ENCODE assay signal across 20 cellular contexts in the genomic region with DNA sequence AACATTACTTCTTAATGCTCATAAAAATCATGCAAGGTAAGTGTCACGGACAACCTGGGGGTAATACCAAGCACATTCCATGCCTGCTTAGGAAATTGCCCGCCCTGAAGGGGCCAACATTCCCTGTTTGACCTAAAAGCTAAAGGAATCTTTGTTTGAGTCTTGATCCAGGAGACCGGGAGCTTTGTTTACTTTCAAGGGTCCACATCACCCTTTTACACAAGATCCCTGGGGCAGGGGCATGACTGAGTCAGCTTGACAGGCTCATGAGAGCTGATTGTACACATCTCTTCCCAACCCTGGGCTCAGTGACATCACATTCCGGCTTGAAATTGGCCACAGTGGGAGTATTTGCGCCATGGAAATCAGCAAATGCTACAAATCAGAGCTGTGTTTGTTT.
"Had no signal": no experiment of that assay in that cellular context is flagged by ENCODE, and none has a peak within 500 bp of the region (broad histone marks: within the 10 kb centered on the region; RNA-seq: fewer than 3 reads in every experiment).

No MANE protein-coding gene starts in this region.

- H3K4me3 ChIP-seq: hepatocyte, lung, psoas muscle, sigmoid colon, skin epidermis, suprapubic skin, thyroid gland, upper lobe of left lung, uterus had no signal

- DNase-seq: erythroblast; foreskin keratinocyte; head of caudate nucleus; left colon; left ventricle myocardium superior; natural killer cell; psoas muscle; sigmoid colon; stimulated activated CD4-positive, alpha-beta T cell treated with anti-CD3 and anti-CD28 coated beads, Interleukin-2, amount 100 ng/mL, for 48 hours; stimulated activated naive CD8-positive, alpha-beta T cell treated with anti-CD3 and anti-CD28 coated beads, Interleukin-15, Interleukin-2, amounts not matched to agents 100 U/mL and 50 U/mL, for 24 hours; thyroid gland; upper lobe of left lung; uterus had no signal

- H3K27ac Mint-ChIP-seq: dendritic cell treated with granulocyte-macrophage colony-stimulating factor and Interleukin-4, amounts not matched to agents 40 ng/mL and 50 ng/mL, for 4 days; natural killer cell; stimulated activated effector memory CD8-positive, alpha-beta T cell treated with anti-CD3 and anti-CD28 coated beads, Interleukin-12 subunit alpha, Interleukin-12 subunit beta, amount 100 ng/mL, for 72 hours had no signal

- FAIRE-seq: endothelial cell of umbilical vein had no signal

- H2AFZ ChIP-seq: hepatocyte had no signal

- H3K4me3 Mint-ChIP-seq: dendritic cell treated with granulocyte-macrophage colony-stimulating factor and Interleukin-4, amounts not matched to agents 40 ng/mL and 50 ng/mL, for 4 days; natural killer cell; stimulated activated effector memory CD8-positive, alpha-beta T cell treated with anti-CD3 and anti-CD28 coated beads, Interleukin-12 subunit alpha, Interleukin-12 subunit beta, amount 100 ng/mL, for 72 hours had no signal

- ATAC-seq: foreskin keratinocyte; left colon; left ventricle myocardium superior; natural killer cell; psoas muscle; stimulated activated effector memory CD8-positive, alpha-beta T cell treated with anti-CD3 and anti-CD28 coated beads, Interleukin-12 subunit alpha, Interleukin-12 subunit beta, amount 100 ng/mL, for 72 hours; stimulated activated naive CD8-positive, alpha-beta T cell treated with anti-CD3 and anti-CD28 coated beads, Interleukin-15, Interleukin-2, amounts not matched to agents 100 U/mL and 50 U/mL, for 24 hours had no signal

- H3K27me3 ChIP-seq: hepatocyte, sigmoid colon, suprapubic skin, thyroid gland, upper lobe of left lung, uterus had no signal

- H3K4me2 ChIP-seq: hepatocyte had no signal

- H3K9me3 ChIP-seq: psoas muscle, sigmoid colon, suprapubic skin, thyroid gland, upper lobe of left lung, uterus had no signal

- H3K4me1 ChIP-seq: foreskin keratinocyte, psoas muscle, sigmoid colon, suprapubic skin, uterus had no signal

- H3K9me3 Mint-ChIP-seq: dendritic cell treated with granulocyte-macrophage colony-stimulating factor and Interleukin-4, amounts not matched to agents 40 ng/mL and 50 ng/mL, for 4 days; natural killer cell; stimulated activated effector memory CD8-positive, alpha-beta T cell treated with anti-CD3 and anti-CD28 coated beads, Interleukin-12 subunit alpha, Interleukin-12 subunit beta, amount 100 ng/mL, for 72 hours had no signal

- H3K4me1 Mint-ChIP-seq: natural killer cell had no signal

- H3K27ac ChIP-seq: foreskin keratinocyte, hepatocyte, psoas muscle, sigmoid colon, skin epidermis, suprapubic skin, thyroid gland, upper lobe of left lung, uterus had no signal

- H3K36me3 ChIP-seq: sigmoid colon, suprapubic skin, thyroid gland, upper lobe of left lung, uterus had no signal

- H3K79me2 ChIP-seq: hepatocyte had no signal

- H3K36me3 Mint-ChIP-seq: natural killer cell; stimulated activated effector memory CD8-positive, alpha-beta T cell treated with anti-CD3 and anti-CD28 coated beads, Interleukin-12 subunit alpha, Interleukin-12 subunit beta, amount 100 ng/mL, for 72 hours had no signal
